Comparison of ENCODE assay signal across 8 cellular contexts in genomic region chr1:236524142-236524891, GRCh38. TPM values are rescaled to one million over a fixed set of nuclear protein-coding genes. Genes with fewer than 3 reads are reported as not detected.
DNase-seq lines count a peak whose midpoint lies in the region; ATAC-seq and TF ChIP-seq lines count a peak whose summit lies in the region.

No MANE protein-coding gene starts in this region.

- peak overlapping the region; percentile 98 for H3K27ac Mint-ChIP-seq in activated CD4-positive, alpha-beta T cell treated with anti-CD3 and anti-CD28 coated beads for 36 hours

- ATAC-seq in GM18870 (IDR thresholded peaks at IDR 0.05; ENCODE audit: unreplicated experiment) = peak; percentile 90
- ATAC-seq in HG03108 (IDR thresholded peaks at IDR 0.05; ENCODE audit: unreplicated experiment) = peak; percentile 91
- peak; percentile 91 for ATAC-seq in activated CD4-positive, alpha-beta T cell treated with anti-CD3 and anti-CD28 coated beads for 36 hours
- ATAC-seq in left colon = peak; percentile 83

- H3K4me3 Mint-ChIP-seq in activated CD4-positive, alpha-beta T cell treated with anti-CD3 and anti-CD28 coated beads for 36 hours = peak overlapping the region; percentile 99

- CTCF ChIA-PET in activated CD4-positive, alpha-beta T cell treated with anti-CD3 and anti-CD28 coated beads for 36 hours (lab: Charles Lee) = interaction anchor here (2.0 kb wide), 1 partner anchor 10 kb away, joined by 5 read pairs; no protein-coding TSS in a partner anchor

- intact Hi-C loops in activated CD4-positive, alpha-beta T cell treated with anti-CD3 and anti-CD28 coated beads for 36 hours (cut with DNase I, micrococcal nuclease) = loop anchor here (1.0 to 10.0 kb wide), 8 partner anchors 10 to 1020 kb away; partner anchors contain the start of genes MTR (in 2 of the 2), B3GALNT2 (in 1 of the 2), ERO1B (in 1 of the 2) and HEATR1 (in 1 of the 2)
- intact Hi-C loops in left colon (cut with DNase I, micrococcal nuclease) = no loop called here

- H3K9me3 Mint-ChIP-seq in activated CD4-positive, alpha-beta T cell treated with anti-CD3 and anti-CD28 coated beads for 36 hours (ENCODE audit: low read depth) = no peaks in the 10 kb centered on the region

- peaks cover 28% of the 10 kb centered on the region for H3K4me1 Mint-ChIP-seq in activated CD4-positive, alpha-beta T cell treated with anti-CD3 and anti-CD28 coated beads for 36 hours

- H3K4me3 ChIP-seq in AG09309 (ENCODE audit: control insufficient read depth, low read depth, low read length) = peak overlapping the region; percentile 92

- peaks cover 28% of the 10 kb centered on the region for H3K36me3 Mint-ChIP-seq in activated CD4-positive, alpha-beta T cell treated with anti-CD3 and anti-CD28 coated beads for 36 hours (ENCODE audit: low read depth)

- POLR2A ChIA-PET in activated CD4-positive, alpha-beta T cell treated with anti-CD3 and anti-CD28 coated beads for 36 hours (lab: Charles Lee) = interaction anchor here (0.6 to 1.2 kb wide), 5 partner anchors 10 to 426 kb away, joined by 3 to 8 read pairs (median 4); no protein-coding TSS in a partner anchor

- peak; percentile 59 for DNase-seq in AG09309 (ENCODE audit: low read depth)
- DNase-seq in NCI-H2171 treated with DMSO at 0.1 percent for 48 hours (lab: John Stamatoyannopoulos, UW) = peak; percentile 70
- peak; percentile 72 for DNase-seq in activated CD4-positive, alpha-beta T cell treated with anti-CD3 and anti-CD28 coated beads for 36 hours
- DNase-seq in dedifferentiated amniotic fluid mesenchymal stem cell (ENCODE audit: extremely low spot score) = peak; percentile 86
- DNase-seq in left colon = peak; percentile 52 to 68
- peak; percentile 34 for DNase-seq in stimulated activated CD4-positive, alpha-beta T cell treated with anti-CD3 and anti-CD28 coated beads, Interleukin-2, amount 100 ng/mL, for 4 hours (ENCODE audit: low read depth)

- H3K27me3 Mint-ChIP-seq in activated CD4-positive, alpha-beta T cell treated with anti-CD3 and anti-CD28 coated beads for 36 hours = no peaks in the 10 kb centered on the region

- no peak for TF ChIP-seq CTCF in AG09309 (IDR thresholded peaks at IDR 0.05; ENCODE audit: control insufficient read depth, insufficient read depth, low read depth, low read length, missing control alignments)

RNA-seq across cellular contexts. Expression of gene LGALS8, which starts 0.5 kb away (rescaled TPM):
- 100 to 1,000 TPM; 106 to 155 TPM for total RNA-seq in activated CD4-positive, alpha-beta T cell treated with anti-CD3 and anti-CD28 coated beads for 36 hours
- 10 to 100 TPM; 39.2 to 42.0 TPM for total RNA-seq in left colon

Comparison
In these comparisons a context has a peak if more than half of its experiments do, and no peak if none do; other contexts are left out.
1. Peak in every context shown above with its lines: DNase-seq, ATAC-seq and H3K4me3 ChIP-seq.
2. DNase-seq: peak in every context shown above with its lines; median percentile 86 in dedifferentiated amniotic fluid mesenchymal stem cell; 72 in activated CD4-positive, alpha-beta T cell treated with anti-CD3 and anti-CD28 coated beads for 36 hours; 70 in NCI-H2171 treated with DMSO at 0.1 percent for 48 hours; 60 in left colon; 59 in AG09309; 34 in stimulated activated CD4-positive, alpha-beta T cell treated with anti-CD3 and anti-CD28 coated beads, Interleukin-2, amount 100 ng/mL, for 4 hours.
3. intact Hi-C loops: an anchor here in activated CD4-positive, alpha-beta T cell treated with anti-CD3 and anti-CD28 coated beads for 36 hours (1.0 to 10.0 kb wide); none called in left colon.